Comparison of ENCODE assay signal across 10 cellular contexts in genomic region chr4:8315343-8316250, GRCh38. TPM values are rescaled to one million over a fixed set of nuclear protein-coding genes. Genes with fewer than 3 reads are reported as not detected.
DNase-seq lines count a peak whose midpoint lies in the region; ATAC-seq and TF ChIP-seq lines count a peak whose summit lies in the region.
"Had no signal": no experiment of that assay in that cellular context is flagged by ENCODE, and none has a peak within 500 bp of the region (broad histone marks: within the 10 kb centered on the region; RNA-seq: fewer than 3 reads in every experiment).

No MANE protein-coding gene starts in this region.

- peak overlapping the region; percentile 53 for H2AFZ ChIP-seq in parathyroid adenoma

- DNase-seq in SKM-1 treated with dmso at 0.1 percent for 144 hours (lab: John Stamatoyannopoulos, UW; ENCODE audit: unreplicated experiment) (peak; percentile 15), SKM-1 (lab: John Stamatoyannopoulos, UW; ENCODE audit: unreplicated experiment) (no peak), RPMI7951 (ENCODE audit: low read depth) (peak; percentile 81), foreskin fibroblast (peak; percentile 81 to 94), HuH-7 (ENCODE audit: low spot score) (no peak)

- H3K4me3 ChIP-seq in foreskin fibroblast (ENCODE audit: low read depth in 1 of 2, low read length in 2 of 2) (no peak overlapping the region), parathyroid adenoma (ENCODE audit: low read depth, low read length) (no peak overlapping the region)

- ATAC-seq in HG02759 (IDR thresholded peaks at IDR 0.05; ENCODE audit: unreplicated experiment) (no peak), GM21576 (IDR thresholded peaks at IDR 0.05; ENCODE audit: unreplicated experiment) (no peak)

- H3K9ac ChIP-seq in parathyroid adenoma: no peak overlapping the region

- peaks cover 8% of the 10 kb centered on the region for H3K4me1 ChIP-seq in parathyroid adenoma

- no peaks in the 10 kb centered on the region for H3K27me3 ChIP-seq in parathyroid adenoma (ENCODE audit: control insufficient read depth, insufficient read depth, low read length)

- no peak for TF ChIP-seq CTCF in foreskin fibroblast (IDR thresholded peaks at IDR 0.05; ENCODE audit: low read depth, low read length)
- TF ChIP-seq CTCF in parathyroid adenoma (IDR thresholded peaks at IDR 0.05): no peak

- H3K9me3 ChIP-seq in parathyroid adenoma (ENCODE audit: control insufficient read depth, low read length): no peaks in the 10 kb centered on the region

- no peaks in the 10 kb centered on the region for H3K79me2 ChIP-seq in parathyroid adenoma

- H3K4me2 ChIP-seq in parathyroid adenoma (ENCODE audit: low read length): no peak overlapping the region

- H3K36me3 ChIP-seq in parathyroid adenoma (ENCODE audit: control insufficient read depth, insufficient read depth, low read length): no peaks in the 10 kb centered on the region

- peak overlapping the region; percentile 29 for H3K27ac ChIP-seq in parathyroid adenoma
- H3K27ac ChIP-seq: C4-2B had no signal

RNA-seq across cellular contexts. Expression of gene HTRA3, which starts 46.0 kb away (rescaled TPM):
- 7.8 and 8.6 TPM in 2 replicates for total RNA-seq in RPMI7951 (2014; rRNA removed; shearing (Covaris generic))
- total RNA-seq: T-helper 2 cell treated with Interferon-gamma antibody and Interleukin-4, amounts not matched to agents 100 ng/mL and 5 ng/mL, for 36 hours had no signal

Comparison
In these comparisons a context has a peak if more than half of its experiments do, and no peak if none do; other contexts are left out.
1. DNase-seq: peak in SKM-1 treated with dmso at 0.1 percent for 144 hours (single experiment), RPMI7951 (single experiment) and foreskin fibroblast (2 of 2); none in SKM-1 (single experiment) and HuH-7 (single experiment).